In genomic region chr2:62277688-62278087, GRCh38 we compare ENCODE assay signal across 2 cellular contexts.
TF ChIP-seq lines count a peak whose summit lies in the region.

No MANE protein-coding gene starts in this region.

TF ChIP-seq in A549, 52 proteins besides CTCF, POLR2A, EP300 and RAD21 (continued from another document):
- TF ChIP-seq ZFP36 (IDR thresholded peaks at IDR 0.05; ENCODE audit: borderline replicate concordance, partially characterized antibody), result peak; percentile 96

TF ChIP-seq in GM12878, 131 proteins besides CTCF, POLR2A, EP300 and RAD21 (continued from another document):
- 0 out of 2 replicates have a peak, but pooled peaks have one; percentile 35 for TF ChIP-seq CEBPZ (IDR thresholded peaks at IDR 0.05; ENCODE audit: low read depth, low read length)
